Comparison of ENCODE assay signal across 8 cellular contexts in genomic region chr14:39268393-39268792, GRCh38. TPM values are rescaled to one million over a fixed set of nuclear protein-coding genes. Genes with fewer than 3 reads are reported as not detected.
A peak's percentile ranks its signal among the peaks of the same experiment; 100 is the strongest.
DNase-seq lines count a peak whose midpoint lies in the region; ATAC-seq and TF ChIP-seq lines count a peak whose summit lies in the region.

No MANE protein-coding gene starts in this region.

- H3K27me3 ChIP-seq in left ventricle myocardium inferior (ENCODE audit: low read depth) (no peaks in the 10 kb centered on the region), psoas muscle (ENCODE audit: insufficient read depth in 3 of 3, low read length in 2 of 3) (no peaks in the 10 kb centered on the region)

- no peak for TF ChIP-seq CTCF in left ventricle myocardium inferior (IDR thresholded peaks at IDR 0.05; ENCODE audit: borderline replicate concordance)
- TF ChIP-seq CTCF in epithelial cell of esophagus (IDR thresholded peaks at IDR 0.05; ENCODE audit: insufficient read depth, low read depth, low read length, missing control alignments), result no peak
- no peak for TF ChIP-seq CTCF in psoas muscle (IDR thresholded peaks at IDR 0.05)

- peaks cover 50% of the 10 kb centered on the region for H3K4me1 ChIP-seq in left ventricle myocardium inferior
- H3K4me1 ChIP-seq in psoas muscle, result peaks cover 31% of the 10 kb centered on the region

- 11 to 14% (median 13%) methylated on average over 2 of the region's 2 CpGs for WGBS in psoas muscle, 3 donors

- peaks cover 18% of the 10 kb centered on the region for H3K9me3 ChIP-seq in left ventricle myocardium inferior (replicated peaks)
- H3K9me3 ChIP-seq in psoas muscle, result peaks cover 11% of the 10 kb centered on the region

- peak overlapping the region; percentile 91 for H3K4me3 ChIP-seq in left ventricle myocardium inferior
- H3K4me3 ChIP-seq in epithelial cell of esophagus (ENCODE audit: low read length), result peak overlapping the region; percentile 94
- H3K4me3 ChIP-seq in psoas muscle, result peak overlapping the region; percentile 95

- ATAC-seq in Right ventricle myocardium inferior, result no peak
- ATAC-seq in psoas muscle, result no peak
- no peak for ATAC-seq in HG02759 (IDR thresholded peaks at IDR 0.05; ENCODE audit: unreplicated experiment)

- H3K36me3 ChIP-seq in left ventricle myocardium inferior, result no peaks in the 10 kb centered on the region
- H3K36me3 ChIP-seq in psoas muscle (ENCODE audit: insufficient read depth in 1 of 2, low read depth in 1 of 2), result no peaks in the 10 kb centered on the region

- H3K27ac ChIP-seq in left ventricle myocardium inferior (replicated peaks), result no peak overlapping the region
- H3K27ac ChIP-seq in psoas muscle, result no peak overlapping the region

- intact Hi-C loops in left ventricle myocardium inferior (cut with micrococcal nuclease), result loop anchor here (10.0 kb wide), 1 partner anchor 94 kb away; the partner anchor contains the start of genes PNN and TRAPPC6B
- intact Hi-C loops in Right ventricle myocardium inferior (cut with DNase I), result loop anchor here (5.0 kb wide), 1 partner anchor 156 kb away; the partner anchor contains the start of gene GEMIN2
- intact Hi-C loops in psoas muscle (cut with DNase I), result loop anchor here (5.0 to 10.0 kb wide), 3 partner anchors 91 to 164 kb away; partner anchors contain the start of genes FBXO33 (in 1 of the 2) and PNN (in 1 of the 2)
- intact Hi-C loops in posterior cingulate gyrus (cut with DNase I), result loop anchor here (5.0 kb wide), 2 partner anchors 156 to 164 kb away; partner anchors contain the start of genes FBXO33 and GEMIN2

- DNase-seq in left ventricle myocardium inferior (no peak), Right ventricle myocardium inferior (ENCODE audit: missing footprints) (no peak), RPMI7951 (ENCODE audit: low read depth) (peak; percentile 12), epithelial cell of esophagus (ENCODE audit: low read depth) (peak; percentile 13), psoas muscle (no peak), posterior cingulate gyrus (no peak), AG08396 (ENCODE audit: low spot score) (no peak)

RNA-seq across cellular contexts. Expression of gene MIA2, which starts 34.7 kb away (rescaled TPM):
- total RNA-seq in left ventricle myocardium inferior, result 24.7 TPM
- total RNA-seq in Right ventricle myocardium inferior, result 22.2 TPM
- 15.4 and 21.4 TPM in 2 replicates for total RNA-seq in RPMI7951 (2014; rRNA removed; shearing (Covaris generic))
- 10 to 100 TPM; 15.5 to 26.2 (median 21.3) TPM for total RNA-seq in psoas muscle
- 10 to 100 TPM; 10.6 to 29.1 (median 12.6) TPM for polyA plus RNA-seq in psoas muscle

Comparison
In these comparisons a context has a peak if more than half of its experiments do, and no peak if none do; other contexts are left out.
1. DNase-seq: peak in RPMI7951 (single experiment) and epithelial cell of esophagus (single experiment); none in left ventricle myocardium inferior (single experiment), Right ventricle myocardium inferior (single experiment), psoas muscle (0 of 2), posterior cingulate gyrus (0 of 10) and AG08396 (single experiment).
2. Peak in every context shown above with its lines, with median percentiles within 50 percentile points of each other: H3K4me3 ChIP-seq.